ENCODE assay signal across 8 cellular contexts in genomic region chr1:244272471-244273261, GRCh38.
A peak's percentile ranks its signal among the peaks of the same experiment; 100 is the strongest.
DNase-seq lines count a peak whose midpoint lies in the region; ATAC-seq and TF ChIP-seq lines count a peak whose summit lies in the region.

No MANE protein-coding gene starts in this region.

- H3K9me3 ChIP-seq in ascending aorta (peaks cover 0 to 8% of the 10 kb centered on the region in 2 donors), sigmoid colon (no peaks in the 10 kb centered on the region)

- H3K27me3 ChIP-seq in ascending aorta = no peaks in the 10 kb centered on the region
- no peaks in the 10 kb centered on the region for H3K27me3 ChIP-seq in sigmoid colon

- peak; percentile 88 for DNase-seq in GM12865 (ENCODE audit: low read depth)
- DNase-seq in NCI-H1930 (lab: John Stamatoyannopoulos, UW) = peak; percentile 44 to 73
- DNase-seq in T-helper 22 cell (ENCODE audit: low read depth) = peak; percentile 24
- DNase-seq in ascending aorta (ENCODE audit: low spot score in 2 of 2) = peak in 1 of 2 donors; percentile 81
- peak; percentile 53 for DNase-seq in hepatic stellate cell (ENCODE audit: low spot score)
- DNase-seq in sigmoid colon = peak; percentile 84
- no peak for DNase-seq in 8988T

- peak; percentile 92 for TF ChIP-seq CTCF in GM12865 (IDR thresholded peaks at IDR 0.05; ENCODE audit: insufficient read depth, low read depth, low read length, missing control alignments)
- peak; percentile 87 to 93 (median 91) for TF ChIP-seq CTCF in ascending aorta (IDR thresholded peaks at IDR 0.05)
- peak; percentile 83 to 96 (median 94) for TF ChIP-seq CTCF in sigmoid colon (IDR thresholded peaks at IDR 0.05)

- H3K36me3 ChIP-seq in ascending aorta (no peaks in the 10 kb centered on the region), sigmoid colon (no peaks in the 10 kb centered on the region)

- peak; percentile 89 for ATAC-seq in HG02884 (IDR thresholded peaks at IDR 0.05; ENCODE audit: unreplicated experiment)

- no peak overlapping the region for H3K4me3 ChIP-seq in GM12865 (ENCODE audit: low read depth, low read length)
- no peak overlapping the region for H3K4me3 ChIP-seq in ascending aorta
- H3K4me3 ChIP-seq in sigmoid colon = no peak overlapping the region

- peaks cover 0 to 3% of the 10 kb centered on the region in 2 donors for H3K4me1 ChIP-seq in ascending aorta
- peaks cover 0 to 24% (median 16%) of the 10 kb centered on the region in 4 donors for H3K4me1 ChIP-seq in sigmoid colon

- H3K27ac ChIP-seq in ascending aorta (peak overlapping the region; percentile 3 to 54), sigmoid colon (peak overlapping the region; percentile 16 to 82 (median 74))

- intact Hi-C loops in ascending aorta (cut with DNase I) (loop anchor here (1.0 to 5.0 kb wide), 5 partner anchors 225 to 928 kb away; no protein-coding TSS in a partner anchor), sigmoid colon (cut with DNase I) (loop anchor here (1.0 to 10.0 kb wide), 5 partner anchors 225 to 928 kb away; partner anchors contain the start of gene AKT3)

- WGBS in sigmoid colon, 2 donors = 61 to 67% methylated on average over 9 of the region's 9 CpGs

- no peak for TF ChIP-seq POLR2A in sigmoid colon (IDR thresholded peaks at IDR 0.05)

- TF ChIP-seq EP300 in sigmoid colon (IDR thresholded peaks at IDR 0.05) = no peak
